14 cellular contexts compared by ENCODE assay signal in the genomic region with DNA sequence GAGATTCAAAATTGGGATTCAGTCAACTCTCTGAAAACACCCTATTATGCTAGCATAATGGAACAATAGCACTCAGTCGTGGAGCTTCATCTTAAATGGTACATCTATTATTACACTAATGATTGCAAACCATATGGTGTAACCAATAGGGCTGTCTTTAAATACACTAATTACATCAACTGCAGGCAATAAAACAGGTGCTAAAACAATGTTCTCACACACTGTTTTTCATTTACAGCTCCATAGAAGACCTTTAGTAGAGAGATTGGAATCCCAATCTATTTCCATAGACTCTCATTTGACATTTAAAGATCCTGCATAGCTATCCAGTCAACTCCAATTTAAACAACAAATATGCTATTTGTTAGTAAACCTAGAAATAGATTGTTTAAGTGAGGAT.
"Had no signal": no experiment of that assay in that cellular context is flagged by ENCODE, and none has a peak within 500 bp of the region (broad histone marks: within the 10 kb centered on the region; RNA-seq: fewer than 3 reads in every experiment).

No MANE protein-coding gene starts in this region.

- H3K9me3 ChIP-seq: esophagus squamous epithelium, prostate gland had no signal

- H3K4me1 Mint-ChIP-seq: activated naive CD4-positive, alpha-beta T cell treated with anti-CD3 and anti-CD28 coated beads, Interleukin-2, amount 10 ng/mL, durations not matched to agents 7 days and 5 days had no signal

- H3K4me3 Mint-ChIP-seq: activated naive CD4-positive, alpha-beta T cell treated with anti-CD3 and anti-CD28 coated beads, Interleukin-2, amount 10 ng/mL, durations not matched to agents 7 days and 5 days; natural killer cell treated with Interleukin-12 subunit alpha and Interleukin-12 subunit beta and Interleukin-15 and Interleukin-18, amount 100 ng/mL, for 72 hours had no signal

- H3K27me3 ChIP-seq: cardiac muscle cell, esophagus squamous epithelium had no signal

- H3K4me3 ChIP-seq: cardiac muscle cell, esophagus squamous epithelium, left ventricle myocardium inferior, prostate gland had no signal

- H3K27me3 Mint-ChIP-seq: activated naive CD4-positive, alpha-beta T cell treated with anti-CD3 and anti-CD28 coated beads, Interleukin-2, amount 10 ng/mL, durations not matched to agents 7 days and 5 days; natural killer cell treated with Interleukin-12 subunit alpha and Interleukin-12 subunit beta and Interleukin-15 and Interleukin-18, amount 100 ng/mL, for 72 hours had no signal

- DNase-seq: activated naive CD4-positive, alpha-beta T cell treated with anti-CD3 and anti-CD28 coated beads, Interleukin-2, amount 10 ng/mL, durations not matched to agents 7 days and 5 days; esophagus squamous epithelium; foreskin fibroblast; glutamatergic neuron; left ventricle myocardium inferior; mesenchymal stem cell; stimulated activated CD4-positive, alpha-beta T cell treated with anti-CD3 and anti-CD28 coated beads, Interleukin-2, amount 100 ng/mL, for 24 hours; stimulated activated naive CD4-positive, alpha-beta T cell treated with Interleukin-2 at 50 U/mL for 16 hours; trophoblast cell had no signal

- H3K36me3 Mint-ChIP-seq: activated naive CD4-positive, alpha-beta T cell treated with anti-CD3 and anti-CD28 coated beads, Interleukin-2, amount 10 ng/mL, durations not matched to agents 7 days and 5 days; natural killer cell treated with Interleukin-12 subunit alpha and Interleukin-12 subunit beta and Interleukin-15 and Interleukin-18, amount 100 ng/mL, for 72 hours had no signal

- H3K4me1 ChIP-seq: esophagus squamous epithelium, left ventricle myocardium inferior, prostate gland had no signal

- H3K27ac ChIP-seq: cardiac muscle cell, esophagus squamous epithelium, left ventricle myocardium inferior, prostate gland had no signal

- H3K27ac Mint-ChIP-seq: activated naive CD4-positive, alpha-beta T cell treated with anti-CD3 and anti-CD28 coated beads, Interleukin-2, amount 10 ng/mL, durations not matched to agents 7 days and 5 days; activated T-helper 2 cell treated with anti-CD3 and anti-CD28 coated beads, Interferon-gamma antibody, Interleukin-2, Interleukin-4, amounts not matched to agents 10 μg/mL and 5 μg/mL and 100 μg/mL, durations not matched to agents 14 hours and 24 hours and 36 hours; natural killer cell treated with Interleukin-12 subunit alpha and Interleukin-12 subunit beta and Interleukin-15 and Interleukin-18, amount 100 ng/mL, for 72 hours had no signal

- H3K36me3 ChIP-seq: cardiac muscle cell, esophagus squamous epithelium, left ventricle myocardium inferior, prostate gland had no signal

- H3K9me3 Mint-ChIP-seq: activated naive CD4-positive, alpha-beta T cell treated with anti-CD3 and anti-CD28 coated beads, Interleukin-2, amount 10 ng/mL, durations not matched to agents 7 days and 5 days had no signal

- ATAC-seq: natural killer cell treated with Interleukin-12 subunit alpha and Interleukin-12 subunit beta and Interleukin-15 and Interleukin-18, amount 100 ng/mL, for 72 hours; sciatic nerve had no signal
